24 cellular contexts compared by ENCODE assay signal in the genomic region with DNA sequence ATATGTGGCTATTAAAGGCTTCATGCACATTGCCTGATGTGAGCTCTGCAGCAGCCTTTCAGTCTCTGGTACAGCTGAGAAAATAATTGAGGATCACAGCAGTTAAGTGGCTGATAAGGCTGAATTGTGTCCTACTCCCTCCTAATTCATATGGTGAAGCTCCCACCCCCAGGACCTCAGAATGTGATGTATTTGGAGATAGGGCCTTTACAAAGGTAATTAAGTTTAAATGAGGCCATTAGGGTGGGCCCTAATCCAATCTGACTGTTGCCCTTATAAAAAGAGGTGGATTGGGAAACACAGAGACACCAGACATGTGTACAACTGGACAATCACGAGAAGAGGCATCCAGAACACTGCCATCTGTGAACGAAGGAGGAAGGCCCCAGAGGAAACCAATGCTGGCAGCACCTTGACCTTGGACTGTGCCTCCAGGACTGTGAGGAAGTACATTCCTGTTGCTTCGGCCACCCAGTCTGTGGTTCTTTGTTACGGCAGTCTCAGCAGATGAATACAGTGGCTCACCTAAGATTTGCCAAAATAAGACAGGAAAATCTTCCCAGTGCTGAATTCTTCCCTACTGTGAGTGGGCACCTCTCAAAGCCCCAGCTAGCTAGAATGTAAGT.
"Had no signal": no experiment of that assay in that cellular context is flagged by ENCODE, and none has a peak within 500 bp of the region (broad histone marks: within the 10 kb centered on the region; RNA-seq: fewer than 3 reads in every experiment).

No MANE protein-coding gene starts in this region.

- ATAC-seq: activated CD8-positive, alpha-beta memory T cell treated with anti-CD3 and anti-CD28 coated beads, Interleukin-2, amount 10 ng/mL, durations not matched to agents 7 days and 5 days; activated CD8-positive, alpha-beta T cell treated with anti-CD3 and anti-CD28 coated beads for 36 hours; activated naive CD8-positive, alpha-beta T cell treated with anti-CD3 and anti-CD28 coated beads, Interleukin-2, amount 50 U/mL, for 24 hours; body of pancreas; foreskin keratinocyte; naive thymus-derived CD4-positive, alpha-beta T cell; stimulated activated naive B cell treated with anti-CD40 and anti-IgM and Interleukin-4, amounts not matched to agents 10 μg/mL and 1 μg/mL and 100 μg/mL, for 72 hours had no signal

- H2AFZ ChIP-seq: neural progenitor cell had no signal

- H3K4me2 ChIP-seq: neural progenitor cell had no signal

- H3K9ac ChIP-seq: neural progenitor cell had no signal

- H3K4me3 ChIP-seq: body of pancreas, neural progenitor cell, sigmoid colon, vagina had no signal

- H3K36me3 ChIP-seq: neural progenitor cell, sigmoid colon, vagina, WERI-Rb-1 had no signal

- H3K27me3 ChIP-seq: body of pancreas, neural progenitor cell, sigmoid colon, vagina had no signal

- H3K9me3 ChIP-seq: body of pancreas, sigmoid colon, vagina had no signal

- DNase-seq: activated CD4-positive, alpha-beta T cell treated with anti-CD3 and anti-CD28 coated beads, Interleukin-2, amount 10 ng/mL, durations not matched to agents 7 days and 5 days; activated CD4-positive, CD25-positive, alpha-beta regulatory T cell treated with anti-CD3 and anti-CD28 coated beads, Interleukin-2, amount 50 U/mL, for 72 hours; activated CD8-positive, alpha-beta memory T cell treated with anti-CD3 and anti-CD28 coated beads, Interleukin-2, amount 10 ng/mL, durations not matched to agents 7 days and 5 days; activated CD8-positive, alpha-beta T cell treated with anti-CD3 and anti-CD28 coated beads for 36 hours; activated gamma-delta T cell; activated naive CD4-positive, alpha-beta T cell treated with anti-CD3 and anti-CD28 coated beads, Interleukin-2, amount 50 U/mL, for 16 hours; activated naive CD8-positive, alpha-beta T cell treated with anti-CD3 and anti-CD28 coated beads, Interleukin-2, amount 50 U/mL, for 24 hours; anterior cingulate cortex; dermis blood vessel endothelial cell; effector CD8-positive, alpha-beta T cell; foreskin keratinocyte; immature natural killer cell; mesenchymal stem cell; naive thymus-derived CD4-positive, alpha-beta T cell; posterior cingulate gyrus; sigmoid colon; stimulated activated CD4-positive, alpha-beta T cell treated with anti-CD3 and anti-CD28 coated beads, Interleukin-2, amount 100 ng/mL, for 48 hours; stimulated activated CD8-positive, alpha-beta memory T cell treated with anti-CD3 and anti-CD28 coated beads, Interleukin-4, amount 100 ng/mL, for 48 hours; stimulated activated naive B cell treated with anti-CD40 and anti-IgM and Interleukin-4, amounts not matched to agents 10 μg/mL and 1 μg/mL and 100 μg/mL, for 72 hours; trophoblast cell; WERI-Rb-1 had no signal

- H3K4me1 ChIP-seq: foreskin keratinocyte, sigmoid colon had no signal

- H3K27ac ChIP-seq: body of pancreas, foreskin keratinocyte, neural progenitor cell, sigmoid colon, vagina, WERI-Rb-1 had no signal
